Comparison of ENCODE assay signal across 21 cellular contexts in the genomic region with DNA sequence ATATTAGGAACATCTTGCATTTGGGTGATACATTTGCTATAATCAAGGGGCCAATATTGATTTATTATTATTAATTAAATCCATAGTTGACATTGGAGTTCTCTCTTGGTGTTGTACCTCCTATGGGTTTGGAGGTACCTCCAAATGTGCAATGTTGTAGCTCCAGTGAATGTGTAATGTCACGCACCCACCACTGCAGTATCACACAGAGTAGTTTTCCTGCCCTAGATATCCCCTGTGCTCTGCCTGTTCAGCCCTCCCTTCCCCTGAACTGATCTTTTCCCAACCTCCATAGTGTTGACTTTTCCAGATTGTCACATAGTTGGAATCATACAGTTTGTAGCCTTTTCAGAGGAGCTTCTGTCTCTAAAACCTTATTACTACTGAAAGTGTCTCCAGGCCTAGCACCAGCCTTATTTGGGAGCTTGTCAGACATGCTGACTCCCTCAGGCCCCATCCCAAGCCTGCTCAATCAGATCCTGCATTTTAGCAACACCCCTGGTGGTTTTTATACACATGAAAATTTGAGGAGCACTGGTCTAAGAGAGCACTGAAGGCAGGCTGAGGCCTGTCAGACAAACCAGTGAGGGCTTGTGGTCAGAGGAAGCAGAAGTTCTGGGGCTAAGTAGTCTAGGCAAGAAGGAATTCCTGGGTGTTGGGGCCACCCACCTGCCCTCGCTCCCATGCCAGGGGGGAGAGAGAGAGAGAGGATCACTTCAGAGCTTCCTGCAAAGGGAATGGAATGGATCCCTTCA.
"Had no signal": no experiment of that assay in that cellular context is flagged by ENCODE, and none has a peak within 500 bp of the region (broad histone marks: within the 10 kb centered on the region; RNA-seq: fewer than 3 reads in every experiment).

No MANE protein-coding gene starts in this region.

- FAIRE-seq: HepG2 had no signal

- DNase-seq: IMR-90, Karpas-422, MM.1S, NCI-H1092 treated with DMSO at 0.1 percent for 48 hours, NCI-H1436, NCI-H187, NCI-H2029, NCI-H2081 treated with DMSO at 0.1 percent for 48 hours, NCI-H2171, NCI-H226, NCI-H446, NCI-H510A, NCI-H524 treated with DMSO at 0.1 percent for 48 hours, NCI-H69, NCI-H774, Right ventricle myocardium superior, SIG-M5, SK-N-SH, SW 1271 had no signal

- ATAC-seq: HepG2, Panc1 had no signal
